Comparison of ENCODE assay signal across 27 cellular contexts in the genomic region with DNA sequence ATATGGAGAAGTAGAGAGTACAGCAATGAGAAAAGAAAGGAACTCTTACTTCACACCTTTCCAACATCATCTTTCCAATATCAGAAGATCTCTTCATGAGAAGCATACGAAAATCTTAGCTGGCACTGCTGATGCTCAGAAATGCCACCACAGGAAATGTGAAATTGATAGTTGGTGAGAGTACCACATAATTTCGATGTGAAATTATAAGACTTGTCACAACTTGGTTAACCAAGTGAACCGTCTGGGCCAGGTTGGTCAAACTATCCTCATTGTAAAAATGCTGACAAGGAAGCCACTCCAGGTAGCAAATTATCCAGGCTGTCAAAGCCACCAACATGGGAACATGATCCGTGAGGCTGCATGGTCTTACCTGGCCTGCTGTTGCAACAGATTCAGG.
DNase-seq lines count a peak whose midpoint lies in the region; ATAC-seq, FAIRE-seq and TF ChIP-seq lines count a peak whose summit lies in the region.
"Had no signal": no experiment of that assay in that cellular context is flagged by ENCODE, and none has a peak within 500 bp of the region (broad histone marks: within the 10 kb centered on the region; RNA-seq: fewer than 3 reads in every experiment).

No MANE protein-coding gene starts in this region.

- no peak overlapping the region for H3K9ac ChIP-seq in keratinocyte (ENCODE audit: control insufficient read depth, extremely low read depth, insufficient read depth, low read length)
- H3K9ac ChIP-seq in neuronal stem cell (ENCODE audit: low read depth, low read length, poor library complexity): no peak overlapping the region
- H3K9ac ChIP-seq in mesenchymal stem cell (ENCODE audit: low read length): no peak overlapping the region
- H3K9ac ChIP-seq: BLaER1 treated with 17β-estradiol and CSF1 and Interleukin-3, amounts not matched to agents 10 nM and 100 nM; GM23248 had no signal

- H2BK15ac ChIP-seq in neuronal stem cell (ENCODE audit: low read length) (no peak overlapping the region), mesenchymal stem cell (ENCODE audit: low read depth, poor library complexity, severe bottlenecking) (no peak overlapping the region)

- intact Hi-C loops in psoas muscle (cut with DNase I) (no loop called here), gastrocnemius medialis (cut with DNase I; ENCODE audit: low total_unique reads) (no loop called here)

- no peaks in the 10 kb centered on the region for H3K9me3 ChIP-seq in keratinocyte (ENCODE audit: control insufficient read depth, low read depth, low read length)
- H3K9me3 ChIP-seq in neuronal stem cell (replicated peaks in 1 of 2; ENCODE audit: control insufficient read depth in 2 of 2, insufficient read depth in 1 of 2, low read depth in 1 of 2, low read length in 2 of 2): no peaks in the 10 kb centered on the region
- no peaks in the 10 kb centered on the region for H3K9me3 ChIP-seq in psoas muscle
- no peaks in the 10 kb centered on the region for H3K9me3 ChIP-seq in mesenchymal stem cell (ENCODE audit: control insufficient read depth, low read length)
- no peaks in the 10 kb centered on the region for H3K9me3 ChIP-seq in gastrocnemius medialis
- H3K9me3 ChIP-seq: A549; BE2C; BLaER1 treated with 17β-estradiol and CSF1 and Interleukin-3, amounts not matched to agents 10 nM and 100 nM had no signal

- no peaks in the 10 kb centered on the region for H3K27me3 Mint-ChIP-seq in activated T-helper 17 cell treated with anti-CD3 and anti-CD28 coated beads, Interleukin-2, amount 50 U/mL, for 72 hours
- H3K27me3 Mint-ChIP-seq: CD4-positive, alpha-beta T cell; CD8-positive, alpha-beta memory T cell had no signal

- in situ Hi-C loops in gastrocnemius medialis (cut with MboI; ENCODE audit: low sequenced_read_pairs in 4 of 4): loop anchor here in 1 of 4 donors (25.0 kb wide), 1 partner anchor 187 kb away; a partner anchor contains a TSS

- no CpG with 5 or more reads among the region's 4 CpGs for WGBS in neuronal stem cell (ENCODE audit: extremely low coverage in 2 of 2, insufficient read length in 2 of 2, insufficient replicate concordance in 1 of 2), 2 donors
- 92 to 94% (median 92%) methylated on average over 4 of the region's 4 CpGs for WGBS in psoas muscle, 3 donors
- 97% methylated on average over 4 of the region's 4 CpGs for WGBS in mesenchymal stem cell

- H3K18ac ChIP-seq in neuronal stem cell (ENCODE audit: low read length) (no peak overlapping the region), mesenchymal stem cell (ENCODE audit: low read depth in 1 of 2, low read length in 2 of 2) (no peak overlapping the region)

- H4K20me1 ChIP-seq in keratinocyte (ENCODE audit: control insufficient read depth, extremely low read depth, insufficient read depth, low read length): no peaks in the 10 kb centered on the region
- H4K20me1 ChIP-seq: BLaER1 treated with 17β-estradiol and CSF1 and Interleukin-3, amounts not matched to agents 10 nM and 100 nM had no signal

- no peak overlapping the region for H3K4me3 Mint-ChIP-seq in activated T-helper 17 cell treated with anti-CD3 and anti-CD28 coated beads, Interleukin-2, amount 50 U/mL, for 72 hours
- H3K4me3 Mint-ChIP-seq: CD14-positive monocyte; CD4-positive, alpha-beta T cell; CD8-positive, alpha-beta memory T cell had no signal

- H2AFZ ChIP-seq in keratinocyte (ENCODE audit: control insufficient read depth, low read length): no peak overlapping the region
- H2AFZ ChIP-seq in neuronal stem cell (ENCODE audit: low read length): no peak overlapping the region
- H2AFZ ChIP-seq in mesenchymal stem cell (ENCODE audit: low read depth, low read length): no peak overlapping the region
- H2AFZ ChIP-seq: GM23248 had no signal

- H3K23ac ChIP-seq in neuronal stem cell (ENCODE audit: low read depth, low read length, poor library complexity): no peak overlapping the region
- no peak overlapping the region for H3K23ac ChIP-seq in mesenchymal stem cell (ENCODE audit: low read length in 2 of 2)

- H2AK5ac ChIP-seq in neuronal stem cell (ENCODE audit: low read depth, low read length) (no peak overlapping the region), mesenchymal stem cell (ENCODE audit: low read length, severe bottlenecking) (no peak overlapping the region)

- H4K91ac ChIP-seq in neuronal stem cell (ENCODE audit: low read depth, low read length, poor library complexity): no peak overlapping the region
- no peak overlapping the region for H4K91ac ChIP-seq in mesenchymal stem cell (ENCODE audit: low read length)

- no peak overlapping the region for H3K27ac Mint-ChIP-seq in activated T-helper 17 cell treated with anti-CD3 and anti-CD28 coated beads, Interleukin-2, amount 50 U/mL, for 72 hours
- H3K27ac Mint-ChIP-seq: CD14-positive monocyte; CD4-positive, alpha-beta T cell had no signal

- TF ChIP-seq CTCF in keratinocyte (optimal IDR thresholded peaks at IDR 0.05 in 1 of 3, IDR thresholded peaks at IDR 0.05 in 1 of 3, conservative IDR thresholded peaks at IDR 0.05 in 1 of 3; ENCODE audit: extremely low read depth in 1 of 3, insufficient read depth in 2 of 3, low read length in 3 of 3): no peak
- no peak for TF ChIP-seq CTCF in psoas muscle (IDR thresholded peaks at IDR 0.05)
- no peak for TF ChIP-seq CTCF in gastrocnemius medialis (IDR thresholded peaks at IDR 0.05 in 4 of 5, conservative IDR thresholded peaks at IDR 0.05 in 1 of 5)

- no peak overlapping the region for H2BK12ac ChIP-seq in neuronal stem cell (ENCODE audit: low read length)
- H2BK12ac ChIP-seq in mesenchymal stem cell (ENCODE audit: low read length in 2 of 2): no peak overlapping the region

- no peaks in the 10 kb centered on the region for H3K9me1 ChIP-seq in keratinocyte (ENCODE audit: control insufficient read depth, extremely low read depth, insufficient read depth, low read length)

- H3K14ac ChIP-seq in neuronal stem cell (ENCODE audit: low read length) (peak overlapping the region; percentile 58), mesenchymal stem cell (ENCODE audit: low read length in 2 of 2) (no peak overlapping the region)

- no peak for TF ChIP-seq POLR2A in gastrocnemius medialis (IDR thresholded peaks at IDR 0.05)

- H3K4me2 ChIP-seq in keratinocyte (ENCODE audit: control insufficient read depth, extremely low read depth, insufficient read depth, low read depth, low read length): no peak overlapping the region
- no peak overlapping the region for H3K4me2 ChIP-seq in neuronal stem cell (ENCODE audit: insufficient read depth, low read length, poor library complexity, severe bottlenecking)
- no peak overlapping the region for H3K4me2 ChIP-seq in mesenchymal stem cell (ENCODE audit: low read length, poor library complexity, severe bottlenecking)
- H3K4me2 ChIP-seq: A549; BLaER1 treated with 17β-estradiol and CSF1 and Interleukin-3, amounts not matched to agents 10 nM and 100 nM had no signal

- no peaks in the 10 kb centered on the region for H3K79me2 ChIP-seq in keratinocyte (ENCODE audit: control insufficient read depth, insufficient read depth, low read length)

- peak; percentile 9 for ATAC-seq in activated T-helper 17 cell treated with anti-CD3 and anti-CD28 coated beads, Interleukin-2, amount 50 U/mL, for 72 hours (replicated peaks)
- ATAC-seq in psoas muscle: no peak
- no peak for ATAC-seq in gastrocnemius medialis
- ATAC-seq: A549, GM12878 had no signal

- H3K4me3 ChIP-seq in keratinocyte (ENCODE audit: control insufficient read depth in 2 of 3, extremely low read depth in 1 of 3, insufficient read depth in 2 of 3, low read depth in 1 of 3, low read length in 3 of 3) (no peak overlapping the region), neuronal stem cell (ENCODE audit: low read length in 2 of 2) (no peak overlapping the region), psoas muscle (no peak overlapping the region), mesenchymal stem cell (ENCODE audit: insufficient read depth in 1 of 2, low read depth in 1 of 2, low read length in 2 of 2) (no peak overlapping the region), gastrocnemius medialis (no peak overlapping the region)
- H3K4me3 ChIP-seq: A549; BLaER1 treated with 17β-estradiol and CSF1 and Interleukin-3, amounts not matched to agents 10 nM and 100 nM; GM12878; GM23248 had no signal

- H2BK5ac ChIP-seq in neuronal stem cell (ENCODE audit: low read length): no peak overlapping the region
- no peak overlapping the region for H2BK5ac ChIP-seq in mesenchymal stem cell (ENCODE audit: low read depth, low read length, poor library complexity, severe bottlenecking)

- peak; percentile 34 for FAIRE-seq in keratinocyte (lab: Jason Lieb, UNC)
- FAIRE-seq: A549, D721Med, GM12878, GM19239, H1 had no signal

- H3K9me3 Mint-ChIP-seq in activated T-helper 17 cell treated with anti-CD3 and anti-CD28 coated beads, Interleukin-2, amount 50 U/mL, for 72 hours: no peaks in the 10 kb centered on the region
- H3K9me3 Mint-ChIP-seq: CD14-positive monocyte; CD4-positive, alpha-beta T cell; CD8-positive, alpha-beta memory T cell had no signal

- DNase-seq in keratinocyte (ENCODE audit: low read depth, low spot score) (no peak), neuronal stem cell (ENCODE audit: low spot score) (no peak), psoas muscle (no peak), mesenchymal stem cell (no peak), gastrocnemius medialis (no peak), cerebellar cortex (ENCODE audit: low spot score) (no peak)
- DNase-seq: 8988T; ACHN; AML-193; BE2C; CD4-positive, alpha-beta T cell; CD8-positive, alpha-beta memory T cell; DMS 273 treated with DMSO at 0.1 percent for 48 hours; DMS79; EL; GDM1; GM23248; H7; HCEC 1CT had no signal

- no peak overlapping the region for H4K8ac ChIP-seq in neuronal stem cell (ENCODE audit: low read depth, low read length)
- no peak overlapping the region for H4K8ac ChIP-seq in mesenchymal stem cell (ENCODE audit: low read length)

- H3K79me1 ChIP-seq in neuronal stem cell (ENCODE audit: low read depth, low read length) (no peaks in the 10 kb centered on the region), mesenchymal stem cell (replicated peaks; ENCODE audit: low read length, poor library complexity, severe bottlenecking) (peaks cover 24% of the 10 kb centered on the region)

- H3K36me3 ChIP-seq in keratinocyte (ENCODE audit: control insufficient read depth in 2 of 2, extremely low read depth in 1 of 2, insufficient read depth in 2 of 2, low read length in 2 of 2) (peaks cover 19 to 23% of the 10 kb centered on the region in 2 experiments), neuronal stem cell (replicated peaks in 1 of 2; ENCODE audit: control insufficient read depth in 2 of 2, insufficient read depth in 2 of 2, low read length in 2 of 2) (peaks cover 14 to 82% of the 10 kb centered on the region in 2 donors), psoas muscle (ENCODE audit: insufficient read depth in 1 of 2, low read depth in 1 of 2) (peaks cover 7 to 99% of the 10 kb centered on the region in 2 donors), mesenchymal stem cell (ENCODE audit: control insufficient read depth in 1 of 2, insufficient read depth in 2 of 2, low read depth in 1 of 2, low read length in 2 of 2) (peaks cover 28 to 92% of the 10 kb centered on the region in 2 experiments), gastrocnemius medialis (peaks cover 4 to 66% of the 10 kb centered on the region in 2 donors)
- H3K36me3 ChIP-seq: BE2C had no signal

- H3K4me1 ChIP-seq in keratinocyte (ENCODE audit: control insufficient read depth, extremely low read depth, insufficient read depth, low read length): no peaks in the 10 kb centered on the region
- H3K4me1 ChIP-seq in neuronal stem cell (ENCODE audit: control insufficient read depth in 2 of 2, insufficient read depth in 1 of 2, low read depth in 1 of 2, low read length in 2 of 2): no peaks in the 10 kb centered on the region
- no peaks in the 10 kb centered on the region for H3K4me1 ChIP-seq in psoas muscle
- H3K4me1 ChIP-seq in mesenchymal stem cell (ENCODE audit: control insufficient read depth, insufficient read depth, low read depth, low read length): peaks cover 2% of the 10 kb centered on the region
- no peaks in the 10 kb centered on the region for H3K4me1 ChIP-seq in gastrocnemius medialis
- H3K4me1 ChIP-seq: A549; BE2C; BLaER1 treated with 17β-estradiol and CSF1 and Interleukin-3, amounts not matched to agents 10 nM and 100 nM had no signal

- peaks cover 97% of the 10 kb centered on the region for H3K36me3 Mint-ChIP-seq in activated T-helper 17 cell treated with anti-CD3 and anti-CD28 coated beads, Interleukin-2, amount 50 U/mL, for 72 hours (ENCODE audit: low read depth)

- no peaks in the 10 kb centered on the region for H3K4me1 Mint-ChIP-seq in activated T-helper 17 cell treated with anti-CD3 and anti-CD28 coated beads, Interleukin-2, amount 50 U/mL, for 72 hours
- H3K4me1 Mint-ChIP-seq: CD14-positive monocyte; CD8-positive, alpha-beta memory T cell had no signal

- H2BK120ac ChIP-seq in neuronal stem cell (ENCODE audit: low read depth, low read length) (no peak overlapping the region), mesenchymal stem cell (ENCODE audit: low read depth, low read length) (no peak overlapping the region)

- H3K27ac ChIP-seq in keratinocyte (ENCODE audit: control insufficient read depth, insufficient read depth, low read length) (no peak overlapping the region), neuronal stem cell (replicated peaks; ENCODE audit: low read length) (no peak overlapping the region), psoas muscle (no peak overlapping the region), mesenchymal stem cell (ENCODE audit: low read length, poor library complexity, severe bottlenecking) (no peak overlapping the region), gastrocnemius medialis (no peak overlapping the region)
- H3K27ac ChIP-seq: A549; BLaER1 treated with 17β-estradiol and CSF1 and Interleukin-3, amounts not matched to agents 10 nM and 100 nM; GM23248 had no signal

- H3K27me3 ChIP-seq in keratinocyte (ENCODE audit: control insufficient read depth, extremely low read depth, insufficient read depth, low read length) (no peaks in the 10 kb centered on the region), neuronal stem cell (ENCODE audit: control insufficient read depth in 3 of 3, insufficient read depth in 3 of 3, low read depth in 1 of 3, low read length in 3 of 3) (no peaks in the 10 kb centered on the region), psoas muscle (ENCODE audit: insufficient read depth in 3 of 3, low read length in 2 of 3) (no peaks in the 10 kb centered on the region), mesenchymal stem cell (ENCODE audit: control insufficient read depth in 1 of 2, insufficient read depth in 1 of 2, low read length in 2 of 2) (no peaks in the 10 kb centered on the region), gastrocnemius medialis (no peaks in the 10 kb centered on the region)
- H3K27me3 ChIP-seq: BE2C; BLaER1 treated with 17β-estradiol and CSF1 and Interleukin-3, amounts not matched to agents 10 nM and 100 nM had no signal

- no peak overlapping the region for H3K4ac ChIP-seq in neuronal stem cell (ENCODE audit: low read length)
- H3K4ac ChIP-seq in mesenchymal stem cell (ENCODE audit: low read depth in 1 of 2, low read length in 2 of 2): no peak overlapping the region

- dilution Hi-C loops in keratinocyte (cut with MboI; ENCODE audit: extremely low pct_ligation_motif_present, low sequenced_read_pairs): no loop called here
